ENCODE assay signal across 1 cellular context in genomic region chr15:101623367-101624304, GRCh38.
TF ChIP-seq lines count a peak whose summit lies in the region.

No MANE protein-coding gene starts in this region.

TF ChIP-seq in K562, 482 proteins besides CTCF, POLR2A, EP300 and RAD21 (continued from another document and continues in another):
- TF ChIP-seq ARID1B (IDR thresholded peaks at IDR 0.05) (peak; percentile 37; the same call in 1 of the 2 replicates), HIVEP1 (CRISPR knock-in tag; IDR thresholded peaks at IDR 0.05) (no peak), ZNF280A (IDR thresholded peaks at IDR 0.05; ENCODE audit: low read depth, partially characterized antibody) (peak; percentile 99), TCF3 (CRISPR knock-in tag; IDR thresholded peaks at IDR 0.05) (0 out of 2 replicates have a peak, but pooled peaks have one; percentile 25), PHF20 (IDR thresholded peaks at IDR 0.05; ENCODE audit: partially characterized antibody) (no peak), ZNF280B (CRISPR knock-in tag; IDR thresholded peaks at IDR 0.05) (no peak), SOX6 (IDR thresholded peaks at IDR 0.05) (no peak), ZNF76 (CRISPR knock-in tag; IDR thresholded peaks at IDR 0.05; ENCODE audit: borderline replicate concordance) (no peak), CGGBP1 (CRISPR knock-in tag; IDR thresholded peaks at IDR 0.05) (no peak), ADNP (tag; IDR thresholded peaks at IDR 0.05) (no peak), MXI1 (IDR thresholded peaks at IDR 0.05; ENCODE audit: low read depth, low read length) (no peak), CTCFL (IDR thresholded peaks at IDR 0.05; ENCODE audit: borderline replicate concordance, insufficient read depth, low read depth, low read length, poor library complexity, severe bottlenecking) (no peak), TCF7L2 (IDR thresholded peaks at IDR 0.05; ENCODE audit: low read depth, low read length) (no peak), DPF2 (IDR thresholded peaks at IDR 0.05) (peak; percentile 15; the same call in 1 of the 2 replicates), MTA3 (IDR thresholded peaks at IDR 0.05; ENCODE audit: borderline replicate concordance) (no peak), RAD51 (IDR thresholded peaks at IDR 0.05; ENCODE audit: borderline replicate concordance, low read depth) (no peak), ZNF175 (CRISPR knock-in tag; IDR thresholded peaks at IDR 0.05; ENCODE audit: low read depth) (no peak), TRIM24 (IDR thresholded peaks at IDR 0.05) (peak; percentile 59 to 84), TCFL5 (CRISPR knock-in tag; conservative IDR thresholded peaks at IDR 0.05) (no peak), MBD2 (IDR thresholded peaks at IDR 0.05; ENCODE audit: borderline replicate concordance, low read depth) (no peak), SMAD3 (CRISPR knock-in tag; conservative IDR thresholded peaks at IDR 0.05) (no peak), SMAD2 (IDR thresholded peaks at IDR 0.05; ENCODE audit: low read depth, low read length) (no peak), SMC3 (conservative IDR thresholded peaks at IDR 0.05; ENCODE audit: insufficient read depth, low read depth, low read length) (no peak), ZNF354B (CRISPR knock-in tag; IDR thresholded peaks at IDR 0.05) (no peak), E2F4 (CRISPR knock-in tag; IDR thresholded peaks at IDR 0.05; ENCODE audit: low read depth) (no peak), ZNF347 (CRISPR knock-in tag; IDR thresholded peaks at IDR 0.05; ENCODE audit: low read depth) (no peak), TARDBP (IDR thresholded peaks at IDR 0.05) (no peak), ZNF274 (IDR thresholded peaks at IDR 0.05; ENCODE audit: borderline replicate concordance, low read depth, low read length) (no peak), PKNOX1 (IDR thresholded peaks at IDR 0.05) (no peak), EHMT2 (IDR thresholded peaks at IDR 0.05) (0 out of 2 replicates have a peak, but pooled peaks have one; percentile 10), NCOR1 (IDR thresholded peaks at IDR 0.05) (no peak), ZC3H4 (CRISPR knock-in tag; IDR thresholded peaks at IDR 0.05; ENCODE audit: borderline replicate concordance) (no peak), GABPA (tag; conservative IDR thresholded peaks at IDR 0.05; ENCODE audit: low read depth) (no peak), KLF13 (tag; IDR thresholded peaks at IDR 0.05; ENCODE audit: borderline replicate concordance, low read depth) (no peak), CBX8 (IDR thresholded peaks at IDR 0.05; ENCODE audit: borderline replicate concordance, extremely low read depth, low read depth, low read length, poor library complexity, severe bottlenecking) (no peak), ZNF79 (CRISPR knock-in tag; IDR thresholded peaks at IDR 0.05; ENCODE audit: low read depth) (no peak), POLR2H (tag; IDR thresholded peaks at IDR 0.05; ENCODE audit: low read depth) (no peak), CBFA2T3 (IDR thresholded peaks at IDR 0.05) (peak; percentile 60), CBX3 (IDR thresholded peaks at IDR 0.05; ENCODE audit: borderline replicate concordance in 1 of 2, low read length in 2 of 2) (peak in 1 of 2 experiments; percentile 81; a peak in 2 of 3 replicates), TAL1 (IDR thresholded peaks at IDR 0.05) (peak; percentile 27; the same call in 1 of the 2 replicates), HOMEZ (CRISPR knock-in tag; IDR thresholded peaks at IDR 0.05) (no peak), ARNT (IDR thresholded peaks at IDR 0.05) (0 out of 4 replicates have a peak, but pooled peaks of 1 of the 2 experiments have one; percentile 55), HNRNPUL1 (IDR thresholded peaks at IDR 0.05; ENCODE audit: low read length) (no peak)
- TF ChIP-seq, protein P1, sequence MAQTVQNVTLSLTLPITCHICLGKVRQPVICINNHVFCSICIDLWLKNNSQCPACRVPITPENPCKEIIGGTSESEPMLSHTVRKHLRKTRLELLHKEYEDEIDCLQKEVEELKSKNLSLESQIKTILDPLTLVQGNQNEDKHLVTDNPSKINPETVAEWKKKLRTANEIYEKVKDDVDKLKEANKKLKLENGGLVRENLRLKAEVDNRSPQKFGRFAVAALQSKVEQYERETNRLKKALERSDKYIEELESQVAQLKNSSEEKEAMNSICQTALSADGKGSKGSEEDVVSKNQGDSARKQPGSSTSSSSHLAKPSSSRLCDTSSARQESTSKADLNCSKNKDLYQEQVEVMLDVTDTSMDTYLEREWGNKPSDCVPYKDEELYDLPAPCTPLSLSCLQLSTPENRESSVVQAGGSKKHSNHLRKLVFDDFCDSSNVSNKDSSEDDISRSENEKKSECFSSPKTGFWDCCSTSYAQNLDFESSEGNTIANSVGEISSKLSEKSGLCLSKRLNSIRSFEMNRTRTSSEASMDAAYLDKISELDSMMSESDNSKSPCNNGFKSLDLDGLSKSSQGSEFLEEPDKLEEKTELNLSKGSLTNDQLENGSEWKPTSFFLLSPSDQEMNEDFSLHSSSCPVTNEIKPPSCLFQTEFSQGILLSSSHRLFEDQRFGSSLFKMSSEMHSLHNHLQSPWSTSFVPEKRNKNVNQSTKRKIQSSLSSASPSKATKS (CRISPR knock-in tag; IDR thresholded peaks at IDR 0.05), result no peak
- TF ChIP-seq, protein P2, sequence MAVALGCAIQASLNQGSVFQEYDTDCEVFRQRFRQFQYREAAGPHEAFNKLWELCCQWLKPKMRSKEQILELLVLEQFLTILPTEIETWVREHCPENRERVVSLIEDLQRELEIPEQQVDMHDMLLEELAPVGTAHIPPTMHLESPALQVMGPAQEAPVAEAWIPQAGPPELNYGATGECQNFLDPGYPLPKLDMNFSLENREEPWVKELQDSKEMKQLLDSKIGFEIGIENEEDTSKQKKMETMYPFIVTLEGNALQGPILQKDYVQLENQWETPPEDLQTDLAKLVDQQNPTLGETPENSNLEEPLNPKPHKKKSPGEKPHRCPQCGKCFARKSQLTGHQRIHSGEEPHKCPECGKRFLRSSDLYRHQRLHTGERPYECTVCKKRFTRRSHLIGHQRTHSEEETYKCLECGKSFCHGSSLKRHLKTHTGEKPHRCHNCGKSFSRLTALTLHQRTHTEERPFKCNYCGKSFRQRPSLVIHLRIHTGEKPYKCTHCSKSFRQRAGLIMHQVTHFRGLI (CRISPR knock-in tag; IDR thresholded peaks at IDR 0.05), result no peak
- TF ChIP-seq, protein P3, sequence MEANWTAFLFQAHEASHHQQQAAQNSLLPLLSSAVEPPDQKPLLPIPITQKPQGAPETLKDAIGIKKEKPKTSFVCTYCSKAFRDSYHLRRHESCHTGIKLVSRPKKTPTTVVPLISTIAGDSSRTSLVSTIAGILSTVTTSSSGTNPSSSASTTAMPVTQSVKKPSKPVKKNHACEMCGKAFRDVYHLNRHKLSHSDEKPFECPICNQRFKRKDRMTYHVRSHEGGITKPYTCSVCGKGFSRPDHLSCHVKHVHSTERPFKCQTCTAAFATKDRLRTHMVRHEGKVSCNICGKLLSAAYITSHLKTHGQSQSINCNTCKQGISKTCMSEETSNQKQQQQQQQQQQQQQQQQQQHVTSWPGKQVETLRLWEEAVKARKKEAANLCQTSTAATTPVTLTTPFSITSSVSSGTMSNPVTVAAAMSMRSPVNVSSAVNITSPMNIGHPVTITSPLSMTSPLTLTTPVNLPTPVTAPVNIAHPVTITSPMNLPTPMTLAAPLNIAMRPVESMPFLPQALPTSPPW (CRISPR knock-in tag; IDR thresholded peaks at IDR 0.05), result no peak
- TF ChIP-seq, protein P4, sequence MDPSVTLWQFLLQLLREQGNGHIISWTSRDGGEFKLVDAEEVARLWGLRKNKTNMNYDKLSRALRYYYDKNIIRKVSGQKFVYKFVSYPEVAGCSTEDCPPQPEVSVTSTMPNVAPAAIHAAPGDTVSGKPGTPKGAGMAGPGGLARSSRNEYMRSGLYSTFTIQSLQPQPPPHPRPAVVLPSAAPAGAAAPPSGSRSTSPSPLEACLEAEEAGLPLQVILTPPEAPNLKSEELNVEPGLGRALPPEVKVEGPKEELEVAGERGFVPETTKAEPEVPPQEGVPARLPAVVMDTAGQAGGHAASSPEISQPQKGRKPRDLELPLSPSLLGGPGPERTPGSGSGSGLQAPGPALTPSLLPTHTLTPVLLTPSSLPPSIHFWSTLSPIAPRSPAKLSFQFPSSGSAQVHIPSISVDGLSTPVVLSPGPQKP (CRISPR knock-in tag; IDR thresholded peaks at IDR 0.05), result no peak
- TF ChIP-seq, protein P5, sequence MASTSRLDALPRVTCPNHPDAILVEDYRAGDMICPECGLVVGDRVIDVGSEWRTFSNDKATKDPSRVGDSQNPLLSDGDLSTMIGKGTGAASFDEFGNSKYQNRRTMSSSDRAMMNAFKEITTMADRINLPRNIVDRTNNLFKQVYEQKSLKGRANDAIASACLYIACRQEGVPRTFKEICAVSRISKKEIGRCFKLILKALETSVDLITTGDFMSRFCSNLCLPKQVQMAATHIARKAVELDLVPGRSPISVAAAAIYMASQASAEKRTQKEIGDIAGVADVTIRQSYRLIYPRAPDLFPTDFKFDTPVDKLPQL (IDR thresholded peaks at IDR 0.05; ENCODE audit: extremely low read depth, insufficient read length), result no peak
